ENCODE assay signal across 8 cellular contexts in the genomic region with DNA sequence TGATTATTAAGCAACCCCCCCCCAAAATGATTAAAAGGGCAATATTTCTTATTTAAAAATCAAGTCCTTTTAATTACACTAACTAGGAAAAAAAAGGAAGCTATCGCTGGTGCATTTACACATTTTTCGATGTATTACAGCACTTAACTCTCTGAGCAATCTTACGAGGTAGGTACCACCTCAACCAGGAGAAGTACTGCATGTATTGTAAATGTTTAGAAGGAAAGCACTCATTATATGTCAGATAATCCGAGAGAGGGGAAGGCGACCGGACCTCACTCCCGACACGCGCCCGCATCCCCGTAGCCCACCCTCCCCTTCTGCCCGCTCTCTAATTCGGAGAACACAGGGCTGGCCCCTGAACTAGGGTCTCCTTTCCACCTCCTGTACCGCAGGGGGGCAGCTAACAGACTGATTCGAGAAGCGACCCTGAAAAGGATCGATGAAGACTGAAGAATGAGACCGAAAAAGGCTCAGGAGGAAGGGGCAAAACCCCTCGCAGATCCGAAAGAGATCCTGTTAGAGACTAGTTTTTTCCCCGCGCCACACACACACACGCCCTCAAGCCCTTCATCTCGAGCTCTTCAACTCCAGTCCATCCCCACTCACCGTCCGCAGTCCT. TPM values are rescaled to one million over a fixed set of nuclear protein-coding genes. Genes with fewer than 3 reads are reported as not detected.
DNase-seq lines count a peak whose midpoint lies in the region; ATAC-seq, FAIRE-seq and TF ChIP-seq lines count a peak whose summit lies in the region.

No MANE protein-coding gene starts in this region.

- intact Hi-C loops in breast epithelium (cut with DNase I; ENCODE audit: low total_unique reads) = no loop called here

- 2% methylated on average over 26 of the region's 26 CpGs for WGBS in A549 (ENCODE audit: missing lambda C conversion rate)

- peak overlapping the region; percentile 86 to 94 for H3K27ac ChIP-seq in A549
- peak overlapping the region; percentile 91 to 95 for H3K27ac ChIP-seq in breast epithelium
- no peak overlapping the region for H3K27ac ChIP-seq in mucosa of rectum (ENCODE audit: low read depth in 2 of 2, low read length in 2 of 2)

- no peak for TF ChIP-seq RAD21 in A549 (conservative IDR thresholded peaks at IDR 0.05 in 1 of 2, IDR thresholded peaks at IDR 0.05 in 1 of 2)

- POLR2A ChIA-PET in A549 (lab: Yijun Ruan, JAX) = interaction anchor here (1.0 to 1.9 kb wide), 4 partner anchors 12 to 38 kb away, joined by 3 to 7 read pairs (median 6); no protein-coding TSS in a partner anchor

- peak overlapping the region; percentile 93 for H3K4me3 ChIP-seq in A549
- peak overlapping the region; percentile 79 to 86 (median 81) for H3K4me3 ChIP-seq in breast epithelium
- peak overlapping the region; percentile 85 to 98 for H3K4me3 ChIP-seq in mucosa of rectum (ENCODE audit: low read length in 2 of 2)

- peak overlapping the region; percentile 79 for H3K4me2 ChIP-seq in A549

- H3K4me1 ChIP-seq in A549 = peaks cover 29% of the 10 kb centered on the region
- peaks cover 0 to 8% of the 10 kb centered on the region in 2 donors for H3K4me1 ChIP-seq in breast epithelium
- H3K4me1 ChIP-seq in mucosa of rectum (ENCODE audit: control insufficient read depth in 2 of 2, insufficient read depth in 2 of 2, low read length in 2 of 2) = peaks cover 10 to 11% of the 10 kb centered on the region in 2 donors

- DNase-seq in A549 (ENCODE audit: low read depth in 1 of 2, low spot score in 1 of 2) (peak in 1 of 2 experiments; percentile 15), breast epithelium (ENCODE audit: low spot score in 2 of 2) (no peak), kidney tubule cell (ENCODE audit: low spot score) (no peak)
- DNase-seq in stimulated activated CD4-positive, alpha-beta T cell treated with anti-CD3 and anti-CD28 coated beads, Interleukin-15, amount 100 ng/mL, for 24 hours = no peak

- H3K9me3 ChIP-seq in A549 (no peaks in the 10 kb centered on the region), breast epithelium (no peaks in the 10 kb centered on the region), mucosa of rectum (ENCODE audit: control insufficient read depth in 2 of 2, low read length in 2 of 2) (no peaks in the 10 kb centered on the region)

- CTCF ChIA-PET in A549 (lab: Yijun Ruan, JAX) = interaction anchor here (0.6 to 3.7 kb wide), 10 partner anchors 12 to 858 kb away, joined by 3 to 25 read pairs (median 3); no protein-coding TSS in a partner anchor

- no peak for TF ChIP-seq POLR2A in A549 (IDR thresholded peaks at IDR 0.05; ENCODE audit: low read length)
- TF ChIP-seq POLR2A in breast epithelium (IDR thresholded peaks at IDR 0.05) = no peak

- TF ChIP-seq EP300 in A549 (IDR thresholded peaks at IDR 0.05) = no peak

- no peak for TF ChIP-seq CTCF in A549 (IDR thresholded peaks at IDR 0.05)
- TF ChIP-seq CTCF in breast epithelium (IDR thresholded peaks at IDR 0.05) = no peak

- H3K9ac ChIP-seq in mucosa of rectum (ENCODE audit: low read depth in 1 of 2, low read length in 2 of 2) = peak overlapping the region; percentile 87 to 97

- no peak for FAIRE-seq in A549 (lab: Jason Lieb, UNC)

- ATAC-seq in A549 (peak; percentile 25 to 50), GM19025 (IDR thresholded peaks at IDR 0.05; ENCODE audit: low read depth, unreplicated experiment) (peak; percentile 3), HG03460 (IDR thresholded peaks at IDR 0.05; ENCODE audit: unreplicated experiment) (peak; percentile 8), HG03025 (IDR thresholded peaks at IDR 0.05; ENCODE audit: low FRiP score, unreplicated experiment) (no peak)

- no peaks in the 10 kb centered on the region for H3K36me3 ChIP-seq in breast epithelium
- peaks cover 17 to 19% of the 10 kb centered on the region in 2 donors for H3K36me3 ChIP-seq in mucosa of rectum (ENCODE audit: control insufficient read depth in 2 of 2, insufficient read depth in 2 of 2, low read length in 2 of 2)

- H3K27me3 ChIP-seq in breast epithelium (no peaks in the 10 kb centered on the region), mucosa of rectum (ENCODE audit: control insufficient read depth in 2 of 2, insufficient read depth in 2 of 2, low read length in 2 of 2) (no peaks in the 10 kb centered on the region)

TF ChIP-seq in A549, 52 proteins besides CTCF, POLR2A, EP300 and RAD21:
- no peak for TF ChIP-seq HOXB5 (CRISPR knock-in tag; IDR thresholded peaks at IDR 0.05)
- TF ChIP-seq BHLHE40 (IDR thresholded peaks at IDR 0.05; ENCODE audit: low read depth, low read length) = no peak
- no peak for TF ChIP-seq MAZ (IDR thresholded peaks at IDR 0.05; ENCODE audit: borderline replicate concordance, low read depth, low read length)
- peak; percentile 55; the same call in 1 of the 2 replicates for TF ChIP-seq HOXB13 (CRISPR knock-in tag; IDR thresholded peaks at IDR 0.05; ENCODE audit: low read depth)
- TF ChIP-seq KDM5A (IDR thresholded peaks at IDR 0.05) = peak; percentile 61
- peak; percentile 70; the same call in 1 of the 2 replicates for TF ChIP-seq PHF8 (IDR thresholded peaks at IDR 0.05; ENCODE audit: borderline replicate concordance, low read depth)
- TF ChIP-seq KDM1A (IDR thresholded peaks at IDR 0.05; ENCODE audit: low read depth) = no peak
- TF ChIP-seq BCL3 (IDR thresholded peaks at IDR 0.05) = peak; percentile 85; the same call in 1 of the 3 replicates

RNA-seq across cellular contexts. Expression of gene ESF1, which starts 0.3 kb away (rescaled TPM):
- polyA plus RNA-seq in A549 (2011; rRNA removed) (12.2 and 30.5 TPM in 2 replicates), A549 (2017; fragmentation: RNase III; extraction: RNeasy Plus Mini Kit Qiagen cat#74134 plus additional on column Dnase treatment) (30.6 to 34.8 TPM (median 32.3 TPM) in 3 replicates)
- polyA plus RNA-seq in A549 (2012; cell fraction: cytosol; rRNA removed) = 2.3 and 3.1 TPM in 2 replicates
- 1.1 and 1.4 TPM in 2 replicates for polyA plus RNA-seq in A549 (2012; cell fraction: nucleus; rRNA removed)
- 1.7 and 1.8 TPM in 2 replicates for polyA minus RNA-seq in A549 (2011; rRNA and poly(A)+ RNA removed)
- 10 to 100 TPM; 13.8 to 19.0 (median 17.7) TPM for total RNA-seq in breast epithelium

RNA-seq across cellular contexts. Expression of gene NDUFAF5, which starts 0.4 kb away (rescaled TPM):
- polyA plus RNA-seq in A549 (2011; rRNA removed) (36.6 and 53.5 TPM in 2 replicates), A549 (2017; fragmentation: RNase III; extraction: RNeasy Plus Mini Kit Qiagen cat#74134 plus additional on column Dnase treatment) (25.4 to 29.2 TPM (median 27.0 TPM) in 3 replicates)
- polyA plus RNA-seq in A549 (2012; cell fraction: cytosol; rRNA removed) = 14.2 and 16.2 TPM in 2 replicates
- 7.9 and 20.2 TPM in 2 replicates for polyA plus RNA-seq in A549 (2012; cell fraction: nucleus; rRNA removed)
- polyA minus RNA-seq in A549 (2011; rRNA and poly(A)+ RNA removed) = 14.5 and 16.4 TPM in 2 replicates
- 10 to 100 TPM; 15.7 to 20.5 (median 17.0) TPM for total RNA-seq in breast epithelium

Comparison
In these comparisons a context has a peak if more than half of its experiments do, and no peak if none do; other contexts are left out.
1. H3K27ac ChIP-seq: peak in A549 (2 of 2) and breast epithelium (2 of 2); none in mucosa of rectum (0 of 2).
2. Peak in every context shown above with its lines, with median percentiles within 50 percentile points of each other: H3K4me3 ChIP-seq.